Comparison of ENCODE assay signal across 8 cellular contexts in genomic region chr3:51099794-51100542, GRCh38.
DNase-seq lines count a peak whose midpoint lies in the region; ATAC-seq and FAIRE-seq lines count a peak whose summit lies in the region.

No MANE protein-coding gene starts in this region.

- ATAC-seq in stimulated activated naive CD8-positive, alpha-beta T cell treated with anti-CD3 and anti-CD28 coated beads, Interleukin-15, amount 100 ng/mL, for 72 hours, result no peak
- no peak for ATAC-seq in HG03095 (IDR thresholded peaks at IDR 0.05; ENCODE audit: unreplicated experiment)

- DNase-seq in EH (ENCODE audit: low read depth) (peak; percentile 63), NCI-H1694 treated with DMSO at 0.1 percent for 48 hours (lab: John Stamatoyannopoulos, UW) (peak; percentile 1), amniotic stem cell (lab: John Stamatoyannopoulos, UW) (peak; percentile 13), iPS DF 19.7 (ENCODE audit: low read depth, low spot score) (peak; percentile 15), medulla oblongata (ENCODE audit: extremely low spot score) (no peak)
- DNase-seq in stimulated activated naive CD8-positive, alpha-beta T cell treated with anti-CD3 and anti-CD28 coated beads, Interleukin-15, amount 100 ng/mL, for 72 hours, result no peak

- H3K4me1 Mint-ChIP-seq in stimulated activated naive CD8-positive, alpha-beta T cell treated with anti-CD3 and anti-CD28 coated beads, Interleukin-15, amount 100 ng/mL, for 72 hours, result peaks cover 15% of the 10 kb centered on the region

- H3K27me3 Mint-ChIP-seq in stimulated activated naive CD8-positive, alpha-beta T cell treated with anti-CD3 and anti-CD28 coated beads, Interleukin-15, amount 100 ng/mL, for 72 hours, result no peaks in the 10 kb centered on the region

- H3K4me3 Mint-ChIP-seq in stimulated activated naive CD8-positive, alpha-beta T cell treated with anti-CD3 and anti-CD28 coated beads, Interleukin-15, amount 100 ng/mL, for 72 hours, result no peak overlapping the region

- FAIRE-seq in A204.1 (lab: Jason Lieb, UNC), result peak; percentile 72

- H3K9me3 Mint-ChIP-seq in stimulated activated naive CD8-positive, alpha-beta T cell treated with anti-CD3 and anti-CD28 coated beads, Interleukin-15, amount 100 ng/mL, for 72 hours, result peaks cover 8 to 12% of the 10 kb centered on the region in 2 donors

- H3K27ac Mint-ChIP-seq in stimulated activated naive CD8-positive, alpha-beta T cell treated with anti-CD3 and anti-CD28 coated beads, Interleukin-15, amount 100 ng/mL, for 72 hours, result peak overlapping the region; percentile 36 to 37

Comparison
In these comparisons a context has a peak if more than half of its experiments do, and no peak if none do; other contexts are left out.
1. DNase-seq: peak in EH (single experiment), NCI-H1694 treated with DMSO at 0.1 percent for 48 hours (single experiment), amniotic stem cell (single experiment) and iPS DF 19.7 (single experiment); none in stimulated activated naive CD8-positive, alpha-beta T cell treated with anti-CD3 and anti-CD28 coated beads, Interleukin-15, amount 100 ng/mL, for 72 hours (0 of 2) and medulla oblongata (single experiment).